In the genomic region with DNA sequence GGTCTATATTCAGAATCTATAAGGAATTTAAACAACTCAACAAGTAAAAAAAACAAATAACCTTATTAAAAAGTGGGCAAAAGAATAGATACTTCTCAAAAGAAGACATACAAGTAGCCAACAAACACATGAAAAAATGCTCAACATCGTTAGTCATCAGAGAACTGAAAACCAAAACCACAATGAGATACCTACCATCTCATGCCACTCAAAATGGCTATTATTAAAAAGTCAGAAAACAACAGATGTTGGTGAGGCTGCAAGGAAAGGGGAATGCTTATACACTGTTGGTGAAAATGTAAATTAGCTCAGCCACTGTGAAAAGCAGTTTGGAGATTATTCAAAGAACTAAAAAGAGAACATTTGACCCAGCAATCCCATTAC, we compare ENCODE assay signal across 16 cellular contexts.
DNase-seq lines count a peak whose midpoint lies in the region; ATAC-seq and TF ChIP-seq lines count a peak whose summit lies in the region.
"Had no signal": no experiment of that assay in that cellular context is flagged by ENCODE, and none has a peak within 500 bp of the region (broad histone marks: within the 10 kb centered on the region; RNA-seq: fewer than 3 reads in every experiment).

No MANE protein-coding gene starts in this region.

- DNase-seq in AG04449 (ENCODE audit: low read depth, low spot score) (peak; percentile 5), astrocyte of the spinal cord (ENCODE audit: low read depth, low spot score) (peak; percentile 37), occipital lobe (lab: John Stamatoyannopoulos, UW) (no peak), NCI-H2171 (lab: John Stamatoyannopoulos, UW) (no peak), D341Med (ENCODE audit: low spot score) (no peak)
- DNase-seq: activated CD8-positive, alpha-beta memory T cell treated with anti-CD3 and anti-CD28 coated beads, Interleukin-2, amount 50 U/mL, for 4 hours; activated naive CD8-positive, alpha-beta T cell treated with anti-CD3 and anti-CD28 coated beads for 36 hours; immature natural killer cell; MG63; midbrain; posterior cingulate gyrus had no signal

- CTCF ChIA-PET in AG04449 (lab: Yijun Ruan, JAX), result interaction anchor here (1.1 kb wide), 1 partner anchor 12 kb away, joined by 3 read pairs; no protein-coding TSS in a partner anchor

- ATAC-seq in GM19463 (IDR thresholded peaks at IDR 0.05; ENCODE audit: unreplicated experiment) (peak; percentile 88), HG03354 (IDR thresholded peaks at IDR 0.05; ENCODE audit: poor library complexity, severe bottlenecking, unreplicated experiment) (peak; percentile 65), GM21529 (IDR thresholded peaks at IDR 0.05; ENCODE audit: unreplicated experiment) (no peak)
- ATAC-seq: HCT116 had no signal

- TF ChIP-seq CTCF in AG04449 (IDR thresholded peaks at IDR 0.05; ENCODE audit: insufficient read depth, low read length, missing control alignments) (no peak), astrocyte of the spinal cord (IDR thresholded peaks at IDR 0.05; ENCODE audit: low read depth, low read length) (no peak)

- in situ Hi-C loops in astrocyte of the spinal cord (cut with HindIII; ENCODE audit: low sequenced_read_pairs), result no loop called here

- POLR2A ChIA-PET in AG04449 (lab: Yijun Ruan, JAX), result no interaction called here

- H3K4me3 ChIP-seq in AG04449 (ENCODE audit: low read depth, low read length) (no peak overlapping the region), astrocyte of the spinal cord (ENCODE audit: low read depth, low read length) (no peak overlapping the region)
- H3K4me3 ChIP-seq: MG63, SK-N-MC had no signal

Comparison
In these comparisons a context has a peak if more than half of its experiments do, and no peak if none do; other contexts are left out.
1. DNase-seq: peak in AG04449 (single experiment) and astrocyte of the spinal cord (single experiment); none in occipital lobe (single experiment), NCI-H2171 (single experiment) and D341Med (single experiment).